12 cellular contexts compared by ENCODE assay signal in the genomic region with DNA sequence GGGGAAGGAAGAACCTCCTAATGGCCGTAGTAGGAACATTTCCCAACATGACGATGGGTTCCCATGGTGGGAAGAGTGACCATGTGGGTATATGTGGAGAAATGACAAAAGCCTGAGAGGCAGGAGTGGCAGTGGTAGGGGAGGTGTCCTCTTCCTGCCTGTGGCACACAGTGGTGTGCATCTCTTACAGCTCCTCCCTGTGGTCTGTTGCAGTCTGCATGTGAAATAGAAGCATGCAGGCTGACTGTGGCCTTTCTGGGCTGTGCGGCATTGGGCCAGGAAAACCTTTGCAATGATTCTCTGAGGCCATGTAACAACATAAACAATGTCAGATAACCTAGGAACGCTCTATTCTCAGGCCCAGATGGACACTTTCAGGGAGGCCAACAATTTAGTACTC.
DNase-seq lines count a peak whose midpoint lies in the region; ATAC-seq, FAIRE-seq and TF ChIP-seq lines count a peak whose summit lies in the region.
"Had no signal": no experiment of that assay in that cellular context is flagged by ENCODE, and none has a peak within 500 bp of the region (broad histone marks: within the 10 kb centered on the region; RNA-seq: fewer than 3 reads in every experiment).

No MANE protein-coding gene starts in this region.

- no peak for FAIRE-seq in H54 (lab: Jason Lieb, UNC)
- peak; percentile 11 for FAIRE-seq in TTC549 (lab: Jason Lieb, UNC)

- no peak for ATAC-seq in GM21717 (IDR thresholded peaks at IDR 0.05; ENCODE audit: unreplicated experiment)
- no peak for ATAC-seq in HG02970 (IDR thresholded peaks at IDR 0.05; ENCODE audit: low FRiP score, unreplicated experiment)

- TF ChIP-seq POLR2A in H54 (IDR thresholded peaks at IDR 0.05; ENCODE audit: low read depth, low read length), result no peak

- DNase-seq in ELR (ENCODE audit: low read depth) (peak; percentile 8), H54 (ENCODE audit: insufficient read length, low spot score) (peak; percentile 16), iPS-NIHi7 (ENCODE audit: extremely low spot score) (peak; percentile 46), dedifferentiated amniotic fluid mesenchymal stem cell (ENCODE audit: extremely low spot score) (no peak), NOMO-1 treated with DMSO at 0.1 percent for 48 hours (lab: John Stamatoyannopoulos, UW; ENCODE audit: unreplicated experiment) (no peak)
- DNase-seq: activated CD4-positive, alpha-beta T cell treated with anti-CD3 and anti-CD28 coated beads, Interleukin-2, amount 50 U/mL, for 4 hours; activated gamma-delta T cell; CD4-positive, CD25-positive, alpha-beta regulatory T cell; PC-9 had no signal

Comparison
In these comparisons a context has a peak if more than half of its experiments do, and no peak if none do; other contexts are left out.
1. DNase-seq: peak in ELR (single experiment), H54 (single experiment) and iPS-NIHi7 (single experiment); none in dedifferentiated amniotic fluid mesenchymal stem cell (single experiment) and NOMO-1 treated with DMSO at 0.1 percent for 48 hours (single experiment).